ENCODE assay signal across 18 cellular contexts in genomic region chr5:118253401-118254061, GRCh38.
"Had no signal": no experiment of that assay in that cellular context is flagged by ENCODE, and none has a peak within 500 bp of the region (broad histone marks: within the 10 kb centered on the region; RNA-seq: fewer than 3 reads in every experiment).

No MANE protein-coding gene starts in this region.

- H3K27me3 ChIP-seq: ascending aorta, cardiac muscle cell, gastroesophageal sphincter had no signal

- ATAC-seq: activated naive CD8-positive, alpha-beta T cell treated with anti-CD3 and anti-CD28 coated beads, Interleukin-2, amount 50 U/mL, for 24 hours; gastroesophageal sphincter; mucosa of descending colon; natural killer cell; WTC11 had no signal

- H3K27me3 Mint-ChIP-seq: activated naive CD8-positive, alpha-beta T cell treated with anti-CD3 and anti-CD28 coated beads, Interleukin-2, amount 50 U/mL, for 24 hours; stimulated activated naive CD8-positive, alpha-beta T cell treated with anti-CD3 and anti-CD28 coated beads, Interleukin-15, Interleukin-2, amounts not matched to agents 100 ng/mL and 50 ng/mL, for 24 hours had no signal

- H3K36me3 Mint-ChIP-seq: immature natural killer cell had no signal

- H3K27ac Mint-ChIP-seq: activated naive CD8-positive, alpha-beta T cell treated with anti-CD3 and anti-CD28 coated beads, Interleukin-2, amount 50 U/mL, for 24 hours; activated T-helper 1 cell treated with anti-CD3 and anti-CD28 coated beads, Interleukin-12 subunit alpha, Interleukin-12 subunit beta, Interleukin-2, Interleukin-4 antibody, amounts not matched to agents 30 ng/mL and 10 ng/mL and 1 ng/mL, durations not matched to agents 14 hours and 24 hours and 36 hours; immature natural killer cell; natural killer cell; stimulated activated naive CD8-positive, alpha-beta T cell treated with anti-CD3 and anti-CD28 coated beads, Interleukin-15, Interleukin-2, amounts not matched to agents 100 ng/mL and 50 ng/mL, for 24 hours; WTC11 had no signal

- DNase-seq: activated CD4-positive, alpha-beta T cell treated with anti-CD3 and anti-CD28 coated beads for 48 hours; activated naive CD4-positive, alpha-beta T cell treated with Interleukin-2 at 50 U/mL for 16 hours; activated naive CD8-positive, alpha-beta T cell treated with anti-CD3 and anti-CD28 coated beads, Interleukin-2, amount 50 U/mL, for 24 hours; effector CD4-positive, alpha-beta T cell; immature natural killer cell; left cardiac atrium; mucosa of descending colon; natural killer cell; stimulated activated CD4-positive, alpha-beta T cell treated with anti-CD3 and anti-CD28 coated beads, Interleukin-15, amount 100 ng/mL, for 24 hours; stimulated activated CD4-positive, alpha-beta T cell treated with anti-CD3 and anti-CD28 coated beads, Interleukin-4, amount 100 ng/mL, for 24 hours had no signal

- H3K27ac ChIP-seq: ascending aorta, cardiac muscle cell, coronary artery, gastroesophageal sphincter, thoracic aorta had no signal

- H3K4me1 Mint-ChIP-seq: activated naive CD8-positive, alpha-beta T cell treated with anti-CD3 and anti-CD28 coated beads, Interleukin-2, amount 50 U/mL, for 24 hours; immature natural killer cell; natural killer cell; WTC11 had no signal

- H3K36me3 ChIP-seq: ascending aorta, cardiac muscle cell, gastroesophageal sphincter, thoracic aorta had no signal

- H3K4me3 ChIP-seq: ascending aorta, cardiac muscle cell, coronary artery, gastroesophageal sphincter, mucosa of descending colon, thoracic aorta had no signal

- H3K4me3 Mint-ChIP-seq: activated naive CD8-positive, alpha-beta T cell treated with anti-CD3 and anti-CD28 coated beads, Interleukin-2, amount 50 U/mL, for 24 hours; activated T-helper 1 cell treated with anti-CD3 and anti-CD28 coated beads, Interleukin-12 subunit alpha, Interleukin-12 subunit beta, Interleukin-2, Interleukin-4 antibody, amounts not matched to agents 30 ng/mL and 10 ng/mL and 1 ng/mL, durations not matched to agents 14 hours and 24 hours and 36 hours; immature natural killer cell; natural killer cell; stimulated activated naive CD8-positive, alpha-beta T cell treated with anti-CD3 and anti-CD28 coated beads, Interleukin-15, Interleukin-2, amounts not matched to agents 100 ng/mL and 50 ng/mL, for 24 hours; WTC11 had no signal

- H3K4me1 ChIP-seq: ascending aorta, gastroesophageal sphincter had no signal
